In the genomic region with DNA sequence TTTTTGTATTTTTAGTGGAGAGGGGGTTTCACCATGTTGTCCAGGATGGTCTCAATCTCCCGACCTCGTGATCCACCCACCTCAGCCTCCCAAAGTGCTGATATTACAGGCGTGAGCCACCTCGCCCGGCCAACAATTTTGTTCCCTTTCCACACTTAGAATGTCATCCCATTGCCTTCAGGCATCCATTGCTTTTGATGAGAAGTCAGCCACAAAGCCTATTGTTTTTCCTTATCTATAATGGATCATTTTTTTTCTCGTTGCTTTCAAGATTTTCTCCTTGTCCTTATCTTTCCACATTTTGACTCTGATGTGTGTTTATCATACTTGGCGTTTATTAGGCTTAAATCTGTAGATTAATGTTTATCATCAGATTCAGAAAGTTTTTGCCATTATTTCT, we compare ENCODE assay signal across 25 cellular contexts.
"Had no signal": no experiment of that assay in that cellular context is flagged by ENCODE, and none has a peak within 500 bp of the region (broad histone marks: within the 10 kb centered on the region; RNA-seq: fewer than 3 reads in every experiment).

No MANE protein-coding gene starts in this region.

- DNase-seq: dermis blood vessel endothelial cell; effector memory CD4-positive, alpha-beta T cell; erythroblast; esophagus squamous epithelium; foreskin melanocyte; glutamatergic neuron; heart right ventricle; hippocampal formation; left ventricle myocardium superior; lower lobe of right lung; stimulated activated CD4-positive, alpha-beta T cell treated with anti-CD3 and anti-CD28 coated beads, Interleukin-12 subunit alpha, Interleukin-12 subunit beta, amount 100 ng/mL, for 4 hours; stimulated activated CD4-positive, alpha-beta T cell treated with anti-CD3 and anti-CD28 coated beads, Interleukin-1b, Interleukin-23, amount 100 ng/mL, for 48 hours; stimulated activated CD4-positive, alpha-beta T cell treated with anti-CD3 and anti-CD28 coated beads, Interleukin-4, amount 100 ng/mL, for 24 hours; stimulated activated naive CD4-positive, alpha-beta T cell treated with Interleukin-2 at 50 U/mL for 16 hours; stomach; thyroid gland; upper lobe of left lung had no signal

- H3K36me3 ChIP-seq: esophagus squamous epithelium, heart right ventricle, lower lobe of right lung, neural progenitor cell, stomach, thyroid gland, upper lobe of left lung had no signal

- H3K27ac Mint-ChIP-seq: nephron; neural progenitor cell; progenitor cell of endocrine pancreas; stimulated activated effector memory CD8-positive, alpha-beta T cell treated with anti-CD3 and anti-CD28 coated beads, Interleukin-12 subunit alpha, Interleukin-12 subunit beta, amount 100 ng/mL, for 72 hours had no signal

- H3K4me1 ChIP-seq: lower lobe of right lung, neural progenitor cell, upper lobe of left lung had no signal

- H3K4me1 Mint-ChIP-seq: stimulated activated effector memory CD8-positive, alpha-beta T cell treated with anti-CD3 and anti-CD28 coated beads, Interleukin-12 subunit alpha, Interleukin-12 subunit beta, amount 100 ng/mL, for 72 hours had no signal

- H3K4me3 Mint-ChIP-seq: nephron; neural progenitor cell; stimulated activated effector memory CD8-positive, alpha-beta T cell treated with anti-CD3 and anti-CD28 coated beads, Interleukin-12 subunit alpha, Interleukin-12 subunit beta, amount 100 ng/mL, for 72 hours had no signal

- H3K27ac ChIP-seq: coronary artery, esophagus squamous epithelium, heart right ventricle, lower lobe of right lung, neural progenitor cell, parathyroid adenoma, stomach, thyroid gland, upper lobe of left lung had no signal

- H3K27me3 ChIP-seq: esophagus squamous epithelium, heart right ventricle, neural progenitor cell, stomach, thyroid gland, upper lobe of left lung had no signal

- H3K9me3 Mint-ChIP-seq: stimulated activated effector memory CD8-positive, alpha-beta T cell treated with anti-CD3 and anti-CD28 coated beads, Interleukin-12 subunit alpha, Interleukin-12 subunit beta, amount 100 ng/mL, for 72 hours had no signal

- H3K4me3 ChIP-seq: coronary artery, esophagus squamous epithelium, heart right ventricle, lower lobe of right lung, neural progenitor cell, smooth muscle cell, stomach, thyroid gland, upper lobe of left lung had no signal

- ATAC-seq: heart right ventricle; left ventricle myocardium superior; lower lobe of right lung; sciatic nerve; stimulated activated effector memory CD8-positive, alpha-beta T cell treated with anti-CD3 and anti-CD28 coated beads, Interleukin-12 subunit alpha, Interleukin-12 subunit beta, amount 100 ng/mL, for 72 hours had no signal

- H3K36me3 Mint-ChIP-seq: stimulated activated effector memory CD8-positive, alpha-beta T cell treated with anti-CD3 and anti-CD28 coated beads, Interleukin-12 subunit alpha, Interleukin-12 subunit beta, amount 100 ng/mL, for 72 hours had no signal

- H3K27me3 Mint-ChIP-seq: progenitor cell of endocrine pancreas had no signal

- H3K9me3 ChIP-seq: esophagus squamous epithelium, lower lobe of right lung, stomach, thyroid gland, upper lobe of left lung had no signal
